In genomic region chr10:125389648-125390047, GRCh38 we compare ENCODE assay signal across 23 cellular contexts.
"Had no signal": no experiment of that assay in that cellular context is flagged by ENCODE, and none has a peak within 500 bp of the region (broad histone marks: within the 10 kb centered on the region; RNA-seq: fewer than 3 reads in every experiment).

No MANE protein-coding gene starts in this region.

- H3K9me3 ChIP-seq: gastrocnemius medialis had no signal

- DNase-seq: dermis blood vessel endothelial cell; dorsolateral prefrontal cortex; effector CD4-positive, alpha-beta T cell; effector memory CD4-positive, alpha-beta T cell; foreskin keratinocyte; gastrocnemius medialis; glutamatergic neuron; head of caudate nucleus; heart right ventricle; hippocampal formation; left cardiac atrium; left lung; left ventricle myocardium superior; lower lobe of right lung; mesenchymal stem cell; mucosa of descending colon; naive B cell had no signal

- H3K27ac ChIP-seq: coronary artery, dorsolateral prefrontal cortex, esophagus muscularis mucosa, foreskin keratinocyte, gastrocnemius medialis, heart right ventricle, left lung, lower lobe of right lung had no signal

- H3K4me1 ChIP-seq: esophagus muscularis mucosa, gastrocnemius medialis, heart right ventricle, left lung, lower lobe of right lung had no signal

- H3K4me3 ChIP-seq: coronary artery, dorsolateral prefrontal cortex, esophagus muscularis mucosa, gastrocnemius medialis, heart right ventricle, left lung, lower lobe of right lung, mucosa of descending colon had no signal

- H3K36me3 ChIP-seq: esophagus muscularis mucosa, gastrocnemius medialis, heart right ventricle, left lung, lower lobe of right lung had no signal

- FAIRE-seq: colon, endothelial cell of umbilical vein, islet of Langerhans, keratinocyte had no signal
